In the genomic region with DNA sequence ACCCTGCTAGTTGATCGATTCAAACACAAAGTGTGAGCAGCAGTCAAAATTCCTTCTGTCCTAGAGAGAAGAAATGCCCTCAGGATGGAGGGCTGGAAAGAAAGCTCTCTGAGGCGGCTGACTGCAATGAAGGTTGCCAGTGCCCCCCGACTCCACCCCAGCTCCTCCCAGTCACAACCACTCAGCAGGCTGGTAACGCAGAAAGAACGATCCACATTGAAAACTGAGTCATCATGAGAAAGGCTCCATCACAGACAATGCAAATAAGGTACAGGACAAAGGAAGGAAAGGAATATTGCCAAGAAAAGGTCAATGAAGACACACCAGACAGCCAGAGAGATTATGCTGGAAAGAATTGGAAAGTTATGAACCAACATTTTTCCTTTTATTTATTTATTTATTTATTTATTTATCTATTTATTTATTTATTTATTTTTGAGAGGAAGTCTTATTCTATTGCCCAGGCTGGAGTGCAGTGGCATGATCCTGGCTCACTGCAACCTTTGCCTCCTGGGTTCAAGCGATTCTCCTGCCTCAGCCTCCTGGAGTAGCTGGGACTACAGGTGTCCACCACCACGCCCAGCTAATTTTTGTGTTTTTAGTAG, we compare ENCODE assay signal across 18 cellular contexts. TPM values are rescaled to one million over a fixed set of nuclear protein-coding genes. Genes with fewer than 3 reads are reported as not detected.
DNase-seq lines count a peak whose midpoint lies in the region; ATAC-seq, FAIRE-seq and TF ChIP-seq lines count a peak whose summit lies in the region.
"Had no signal": no experiment of that assay in that cellular context is flagged by ENCODE, and none has a peak within 500 bp of the region (broad histone marks: within the 10 kb centered on the region; RNA-seq: fewer than 3 reads in every experiment).

No MANE protein-coding gene starts in this region.

- DNase-seq in ELR (ENCODE audit: low read depth) (peak; percentile 28), RWPE1 (ENCODE audit: low spot score) (peak; percentile 39), endothelial cell of umbilical vein (ENCODE audit: low read depth, low spot score) (peak; percentile 41), pancreas (no peak), foreskin fibroblast (no peak), NCI-H1417 (lab: John Stamatoyannopoulos, UW) (no peak), LoVo (ENCODE audit: low spot score) (no peak)
- no peak for DNase-seq in activated effector memory CD4-positive, alpha-beta T cell treated with anti-CD3 and anti-CD28 coated beads, Interleukin-2, amount 50 U/mL, for 16 hours
- DNase-seq: activated CD4-positive, CD25-positive, alpha-beta regulatory T cell; activated naive CD4-positive, alpha-beta T cell treated with anti-CD3 and anti-CD28 coated beads, Interleukin-2, amount 50 U/mL, for 16 hours; activated T-cell treated with anti-CD3 and anti-CD28 coated beads, Interleukin-2, amount 50 U/mL, for 48 hours; CD8-positive, alpha-beta T cell; cortex of kidney; DMS79; NCI-H1092; NCI-H526 had no signal

- H3K27me3 ChIP-seq in endothelial cell of umbilical vein (ENCODE audit: control insufficient read depth in 2 of 2, insufficient read depth in 2 of 2, low read length in 2 of 2) (no peaks in the 10 kb centered on the region), pancreas (no peaks in the 10 kb centered on the region)
- H3K27me3 ChIP-seq: neutrophil had no signal

- H3K4me1 ChIP-seq in endothelial cell of umbilical vein (ENCODE audit: control insufficient read depth, extremely low read depth, insufficient read depth, low read length) (peaks cover 12% of the 10 kb centered on the region), pancreas (peaks cover 13 to 31% (median 18%) of the 10 kb centered on the region in 3 donors)

- no peak overlapping the region for H3K4me2 ChIP-seq in endothelial cell of umbilical vein (ENCODE audit: insufficient read depth, low read length)

- no peaks in the 10 kb centered on the region for H3K9me1 ChIP-seq in endothelial cell of umbilical vein (replicated peaks; ENCODE audit: control insufficient read depth, extremely low read depth, insufficient read depth, low read length)

- no peaks in the 10 kb centered on the region for H4K20me1 ChIP-seq in endothelial cell of umbilical vein (replicated peaks; ENCODE audit: control insufficient read depth, extremely low read depth, insufficient read depth, low read length)

- CTCF ChIA-PET in RWPE1 (lab: Yijun Ruan, JAX) (no interaction called here), endothelial cell of umbilical vein (lab: Charles Lee) (interaction anchor here (0.9 to 2.8 kb wide), 7 partner anchors 10 to 282 kb away, joined by 3 to 17 read pairs (median 6); no protein-coding TSS in a partner anchor)

- TF ChIP-seq POLR2A in endothelial cell of umbilical vein (IDR thresholded peaks at IDR 0.05; ENCODE audit: low read depth, low read length) = no peak

- peak in 2 of 4 donors; percentile 16 to 34 for ATAC-seq in pancreas
- ATAC-seq: CD8-positive, alpha-beta T cell had no signal

- POLR2A ChIA-PET in RWPE1 (lab: Yijun Ruan, JAX; ENCODE audit: low non-redundant PET) = no interaction called here
- POLR2A ChIA-PET in endothelial cell of umbilical vein (lab: Charles Lee) = no interaction called here

- H3K4me3 ChIP-seq in endothelial cell of umbilical vein (replicated peaks in 1 of 3; ENCODE audit: insufficient read depth in 1 of 3, low read depth in 1 of 3, low read length in 3 of 3) (no peak overlapping the region), pancreas (no peak overlapping the region), foreskin fibroblast (ENCODE audit: low read depth in 1 of 2, low read length in 2 of 2) (no peak overlapping the region)

- 54 to 56% methylated on average over 7 of the region's 7 CpGs for WGBS in pancreas, 2 donors

- H3K36me3 ChIP-seq in endothelial cell of umbilical vein (ENCODE audit: control insufficient read depth in 2 of 2, extremely low read depth in 1 of 2, insufficient read depth in 2 of 2, low read length in 2 of 2) = no peaks in the 10 kb centered on the region
- H3K36me3 ChIP-seq in pancreas = no peaks in the 10 kb centered on the region
- H3K36me3 ChIP-seq: neutrophil had no signal

- H3K27ac ChIP-seq in RWPE1 = peak overlapping the region; percentile 51
- peak overlapping the region; percentile 50 for H3K27ac ChIP-seq in endothelial cell of umbilical vein (ENCODE audit: insufficient read depth, low read depth, low read length)
- H3K27ac ChIP-seq in pancreas = peak overlapping the region; percentile 1 to 66 (median 43)
- H3K27ac ChIP-seq: neutrophil had no signal

- H2AFZ ChIP-seq in endothelial cell of umbilical vein (ENCODE audit: low read depth, low read length) = peak overlapping the region; percentile 9

- H3K79me2 ChIP-seq in endothelial cell of umbilical vein (ENCODE audit: control insufficient read depth, insufficient read depth, low read length) = no peaks in the 10 kb centered on the region

- dilution Hi-C loops in endothelial cell of umbilical vein (cut with MboI; ENCODE audit: extremely low pct_ligation_motif_present, low sequenced_read_pairs) = no loop called here

- intact Hi-C loops in endothelial cell of umbilical vein (cut with micrococcal nuclease) = no loop called here
- intact Hi-C loops in pancreas (cut with DNase I) = loop anchor here in 1 of 3 donors (10.0 kb wide), 1 partner anchor 54 kb away; no protein-coding TSS in a partner anchor

- no TSS peak for BruUV-seq in endothelial cell of umbilical vein (replicated peaks; lab: Mats Ljungman, UMichigan)

- H3K9me3 ChIP-seq in endothelial cell of umbilical vein (replicated peaks; ENCODE audit: control insufficient read depth, insufficient read depth, low read length) (no peaks in the 10 kb centered on the region), pancreas (no peaks in the 10 kb centered on the region)
- H3K9me3 ChIP-seq: neutrophil had no signal

- FAIRE-seq in endothelial cell of umbilical vein (lab: Jason Lieb, UNC) (no peak), pancreas (lab: Jason Lieb, UNC) (no peak)
- FAIRE-seq: frontal cortex had no signal

- TF ChIP-seq CTCF in RWPE1 (conservative IDR thresholded peaks at IDR 0.05; ENCODE audit: low read depth) (no peak), endothelial cell of umbilical vein (IDR thresholded peaks at IDR 0.05; ENCODE audit: extremely low read depth in 1 of 2, insufficient read depth in 1 of 2, low read depth in 1 of 2, low read length in 2 of 2) (no peak), pancreas (IDR thresholded peaks at IDR 0.05) (no peak), foreskin fibroblast (IDR thresholded peaks at IDR 0.05; ENCODE audit: low read depth, low read length) (no peak)

- no peak overlapping the region for H3K9ac ChIP-seq in endothelial cell of umbilical vein (replicated peaks; ENCODE audit: extremely low read depth, insufficient read depth, low read length)

TF ChIP-seq in endothelial cell of umbilical vein, 7 proteins besides CTCF, POLR2A, EP300 and RAD21:
- TF ChIP-seq JUN (IDR thresholded peaks at IDR 0.05; ENCODE audit: borderline replicate concordance, insufficient read depth, insufficient read length, low read depth) = no peak
- peak; percentile 45 for TF ChIP-seq FOS (IDR thresholded peaks at IDR 0.05; ENCODE audit: borderline replicate concordance, insufficient read depth, low read length)
- TF ChIP-seq EZH2 (IDR thresholded peaks at IDR 0.05; ENCODE audit: borderline replicate concordance, low read depth, low read length, severe bottlenecking) = no peak

RNA-seq across cellular contexts. Expression of gene VGLL4, which starts 17.4 kb away (rescaled TPM):
- total RNA-seq in endothelial cell of umbilical vein = 58.9 and 67.0 TPM in 2 replicates
- 75.9 and 78.9 TPM in 2 replicates for polyA plus RNA-seq in endothelial cell of umbilical vein
- 48.6 and 57.5 TPM in 2 replicates for polyA plus RNA-seq in endothelial cell of umbilical vein (2011; cell fraction: cytosol; rRNA removed)
- polyA plus RNA-seq in endothelial cell of umbilical vein (2011; cell fraction: nucleus; rRNA removed) = 95.4 and 99.1 TPM in 2 replicates
- polyA plus RNA-seq in endothelial cell of umbilical vein (2012) = 42.5 and 47.3 TPM in 2 replicates
- 73.2 and 78.6 TPM in 2 replicates for polyA minus RNA-seq in endothelial cell of umbilical vein
- polyA minus RNA-seq in endothelial cell of umbilical vein (2011; cell fraction: cytosol; rRNA and poly(A)+ RNA removed) = 16.1 TPM
- 112 and 132 TPM in 2 replicates for polyA minus RNA-seq in endothelial cell of umbilical vein (2011; cell fraction: nucleus; rRNA and poly(A)+ RNA removed)
- 10 to 100 TPM; 17.3 to 47.8 (median 21.5) TPM for total RNA-seq in pancreas
- polyA plus RNA-seq in pancreas = 10 to 100 TPM; 20.9 to 31.9 TPM

Comparison
In these comparisons a context has a peak if more than half of its experiments do, and no peak if none do; other contexts are left out.
1. DNase-seq: peak in ELR (single experiment), RWPE1 (single experiment) and endothelial cell of umbilical vein (single experiment); none in pancreas (0 of 6), foreskin fibroblast (0 of 2), activated effector memory CD4-positive, alpha-beta T cell treated with anti-CD3 and anti-CD28 coated beads, Interleukin-2, amount 50 U/mL, for 16 hours (single experiment), NCI-H1417 (0 of 3) and LoVo (single experiment).
2. Peak in every context shown above with its lines, with median percentiles within 50 percentile points of each other: H3K27ac ChIP-seq.